12 cellular contexts compared by ENCODE assay signal in the genomic region with DNA sequence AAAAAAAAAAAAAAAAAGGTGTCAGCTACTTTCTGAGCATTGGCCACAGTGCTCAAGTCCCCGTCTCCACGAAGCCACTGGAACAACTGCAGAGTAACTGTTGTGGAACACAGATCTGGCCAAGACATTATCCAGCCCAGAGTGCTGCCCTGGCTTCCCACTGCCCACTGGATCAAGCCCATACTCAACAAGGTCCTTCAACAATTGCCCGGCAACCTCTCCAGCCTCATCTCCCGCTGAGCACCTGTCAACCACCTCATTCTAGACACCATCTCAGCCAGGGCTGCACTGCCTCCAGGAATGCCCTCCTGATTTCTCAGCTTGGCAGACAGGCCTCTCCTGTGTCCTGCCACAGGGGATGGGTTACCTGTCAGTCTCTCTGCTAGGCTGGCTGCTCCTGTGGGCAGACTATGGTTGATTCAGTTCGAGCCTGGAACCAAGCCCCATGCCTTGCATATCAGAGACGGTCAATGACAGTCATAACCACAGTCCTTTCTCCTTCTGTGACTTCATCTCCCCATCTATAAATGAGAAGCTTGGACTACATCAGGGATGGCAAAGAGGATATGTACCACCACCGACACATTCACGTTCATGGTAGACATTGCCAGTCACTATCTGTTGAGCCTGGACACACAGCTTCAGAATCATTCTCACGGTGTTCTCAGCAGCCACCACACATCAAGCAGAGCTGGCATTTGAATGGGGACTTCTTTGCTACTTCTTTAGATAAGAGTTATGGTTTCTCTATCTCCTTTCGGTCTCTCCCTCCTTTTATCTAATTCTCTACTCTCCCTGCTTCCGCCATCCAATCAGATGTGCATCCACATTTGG.
A peak's percentile ranks its signal among the peaks of the same experiment; 100 is the strongest.
DNase-seq lines count a peak whose midpoint lies in the region; ATAC-seq, FAIRE-seq and TF ChIP-seq lines count a peak whose summit lies in the region.
"Had no signal": no experiment of that assay in that cellular context is flagged by ENCODE, and none has a peak within 500 bp of the region (broad histone marks: within the 10 kb centered on the region; RNA-seq: fewer than 3 reads in every experiment).

No MANE protein-coding gene starts in this region.

- DNase-seq in activated naive CD8-positive, alpha-beta T cell treated with anti-CD3 and anti-CD28 coated beads for 36 hours, result no peak
- no peak for DNase-seq in kidney
- DNase-seq in stimulated activated naive CD8-positive, alpha-beta T cell treated with anti-CD3 and anti-CD28 coated beads, Interleukin-15, amount 100 ng/mL, for 72 hours, result no peak
- no peak for DNase-seq in NCI-H748 (lab: John Stamatoyannopoulos, UW; ENCODE audit: unreplicated experiment)
- DNase-seq in AML-193 (lab: John Stamatoyannopoulos, UW), result no peak
- DNase-seq in Karpas-422, result no peak
- DNase-seq: head of caudate nucleus, NCI-H1930 had no signal

- H3K4me1 Mint-ChIP-seq in activated naive CD8-positive, alpha-beta T cell treated with anti-CD3 and anti-CD28 coated beads for 36 hours, result peaks cover 46% of the 10 kb centered on the region
- H3K4me1 Mint-ChIP-seq in stimulated activated naive CD8-positive, alpha-beta T cell treated with anti-CD3 and anti-CD28 coated beads, Interleukin-15, amount 100 ng/mL, for 72 hours, result peaks cover 88% of the 10 kb centered on the region

- CTCF ChIA-PET in HEK293 (lab: Yijun Ruan, JAX), result interaction anchor here (1.1 kb wide), 1 partner anchor 11 kb away, joined by 3 read pairs; no protein-coding TSS in a partner anchor

- H3K36me3 Mint-ChIP-seq in activated naive CD8-positive, alpha-beta T cell treated with anti-CD3 and anti-CD28 coated beads for 36 hours, result peaks cover 15% of the 10 kb centered on the region

- no peaks in the 10 kb centered on the region for H3K27me3 Mint-ChIP-seq in activated naive CD8-positive, alpha-beta T cell treated with anti-CD3 and anti-CD28 coated beads for 36 hours
- no peaks in the 10 kb centered on the region for H3K27me3 Mint-ChIP-seq in stimulated activated naive CD8-positive, alpha-beta T cell treated with anti-CD3 and anti-CD28 coated beads, Interleukin-15, amount 100 ng/mL, for 72 hours

- H3K9ac ChIP-seq in kidney (ENCODE audit: low read length in 2 of 2) (peak overlapping the region; percentile 20 to 24), Karpas-422 (ENCODE audit: low read length) (no peak overlapping the region)

- no peaks in the 10 kb centered on the region for H3K79me2 ChIP-seq in Karpas-422 (ENCODE audit: low read length)

- H3K9me3 ChIP-seq in HEK293 (ENCODE audit: control insufficient read depth, insufficient read depth, low read depth, low read length) (no peaks in the 10 kb centered on the region), kidney (ENCODE audit: control insufficient read depth in 1 of 2, low read length in 2 of 2) (no peaks in the 10 kb centered on the region), Karpas-422 (ENCODE audit: low read length) (no peaks in the 10 kb centered on the region)

- H3K27me3 ChIP-seq in Karpas-422 (ENCODE audit: low read length), result no peaks in the 10 kb centered on the region

- no peaks in the 10 kb centered on the region for H3K9me3 Mint-ChIP-seq in activated naive CD8-positive, alpha-beta T cell treated with anti-CD3 and anti-CD28 coated beads for 36 hours
- H3K9me3 Mint-ChIP-seq in stimulated activated naive CD8-positive, alpha-beta T cell treated with anti-CD3 and anti-CD28 coated beads, Interleukin-15, amount 100 ng/mL, for 72 hours, result no peaks in the 10 kb centered on the region

- H3K4me3 ChIP-seq in HEK293 (ENCODE audit: low read depth, low read length) (no peak overlapping the region), kidney (ENCODE audit: low read length in 2 of 2) (peak overlapping the region; percentile 26 to 31), Karpas-422 (ENCODE audit: low read length) (no peak overlapping the region)
- H3K4me3 ChIP-seq: SK-N-MC had no signal

- H3K36me3 ChIP-seq in HEK293 (ENCODE audit: control insufficient read depth in 2 of 2, insufficient read depth in 1 of 2, low read length in 2 of 2) (peaks cover 0 to 34% of the 10 kb centered on the region in 2 experiments; a peak in 1 of 3 replicates), kidney (ENCODE audit: control insufficient read depth in 1 of 2, insufficient read depth in 2 of 2, low read length in 2 of 2) (no peaks in the 10 kb centered on the region), Karpas-422 (ENCODE audit: insufficient read depth, low read length) (no peaks in the 10 kb centered on the region)

- H3K9me2 ChIP-seq in Karpas-422 (replicated peaks; ENCODE audit: insufficient read depth, low read length), result no peaks in the 10 kb centered on the region

- H3K27ac ChIP-seq in HEK293 (ENCODE audit: extremely low read depth, low read depth, low read length), result no peak overlapping the region
- H3K27ac ChIP-seq in kidney (ENCODE audit: low read depth in 2 of 2, low read length in 2 of 2), result peak overlapping the region; percentile 90 to 95
- H3K27ac ChIP-seq in Karpas-422 (ENCODE audit: low read length), result no peak overlapping the region
- H3K27ac ChIP-seq: SK-N-MC had no signal

- 0 out of 2 replicates have a peak, but pooled peaks cover 3% of the 10 kb centered on the region for H4K20me1 ChIP-seq in Karpas-422 (ENCODE audit: insufficient read depth, low read depth, low read length)

- H2AFZ ChIP-seq in Karpas-422 (ENCODE audit: low read length), result no peak overlapping the region

- peak overlapping the region; percentile 90 for H3K27ac Mint-ChIP-seq in activated naive CD8-positive, alpha-beta T cell treated with anti-CD3 and anti-CD28 coated beads for 36 hours
- peak overlapping the region; percentile 92 for H3K27ac Mint-ChIP-seq in stimulated activated naive CD8-positive, alpha-beta T cell treated with anti-CD3 and anti-CD28 coated beads, Interleukin-15, amount 100 ng/mL, for 72 hours

- POLR2A ChIA-PET in HEK293 (lab: Yijun Ruan, JAX), result interaction anchor here (0.6 kb wide), 1 partner anchor 34 kb away, joined by 5 read pairs; no protein-coding TSS in a partner anchor

- H3K4me2 ChIP-seq in Karpas-422 (ENCODE audit: low read depth, low read length, poor library complexity, severe bottlenecking), result no peak overlapping the region

- FAIRE-seq in kidney (lab: Jason Lieb, UNC), result no peak
- FAIRE-seq: G401.6 had no signal

- H3K4me1 ChIP-seq in HEK293 (ENCODE audit: control insufficient read depth, insufficient read depth, low read length), result no peaks in the 10 kb centered on the region
- peaks cover 71 to 73% of the 10 kb centered on the region in 2 donors for H3K4me1 ChIP-seq in kidney (ENCODE audit: control insufficient read depth in 1 of 2, insufficient read depth in 1 of 2, low read depth in 1 of 2, low read length in 2 of 2)
- peaks cover 12% of the 10 kb centered on the region for H3K4me1 ChIP-seq in Karpas-422 (ENCODE audit: low read length)

- intact Hi-C loops in kidney (cut with DNase I), result no loop called here

- no peak overlapping the region for H3K4me3 Mint-ChIP-seq in activated naive CD8-positive, alpha-beta T cell treated with anti-CD3 and anti-CD28 coated beads for 36 hours
- peak overlapping the region; percentile 18 to 61 for H3K4me3 Mint-ChIP-seq in stimulated activated naive CD8-positive, alpha-beta T cell treated with anti-CD3 and anti-CD28 coated beads, Interleukin-15, amount 100 ng/mL, for 72 hours

- no peak for ATAC-seq in stimulated activated naive CD8-positive, alpha-beta T cell treated with anti-CD3 and anti-CD28 coated beads, Interleukin-15, amount 100 ng/mL, for 72 hours
- no peak for ATAC-seq in HG03378 (IDR thresholded peaks at IDR 0.05; ENCODE audit: unreplicated experiment)

- TF ChIP-seq CTCF in HEK293 (tag by site-specific recombination; IDR thresholded peaks at IDR 0.05) (no peak), kidney (IDR thresholded peaks at IDR 0.05; ENCODE audit: borderline replicate concordance, extremely low read depth, insufficient read depth) (no peak)

TF ChIP-seq in HEK293, 187 proteins besides CTCF, POLR2A, EP300 and RAD21:
- TF ChIP-seq GFI1B (tag by site-specific recombination; IDR thresholded peaks at IDR 0.05), result no peak
- no peak for TF ChIP-seq ZNF76 (tag by site-specific recombination; IDR thresholded peaks at IDR 0.05; ENCODE audit: borderline replicate concordance, low read depth)
- TF ChIP-seq BCL11A (tag by site-specific recombination; IDR thresholded peaks at IDR 0.05; ENCODE audit: low read depth), result no peak
- 0 out of 2 replicates have a peak, but pooled peaks have one; percentile 27 for TF ChIP-seq ZNF600 (tag by site-specific recombination; IDR thresholded peaks at IDR 0.05)

Comparison
In these comparisons a context has a peak if more than half of its experiments do, and no peak if none do; other contexts are left out.
1. H3K27ac ChIP-seq: peak in kidney (2 of 2); none in HEK293 (single experiment) and Karpas-422 (single experiment).
2. H3K4me3 ChIP-seq: peak in kidney (2 of 2); none in HEK293 (single experiment) and Karpas-422 (single experiment).